ENCODE assay signal across 1 cellular context in genomic region chr15:72784233-72784876, GRCh38.
TF ChIP-seq lines count a peak whose summit lies in the region.

No MANE protein-coding gene starts in this region.

TF ChIP-seq in H1, 55 proteins besides CTCF, POLR2A, EP300 and RAD21 (continued from another document):
- no peak for TF ChIP-seq CHD7 (IDR thresholded peaks at IDR 0.05; ENCODE audit: insufficient replicate concordance, low read length)
- TF ChIP-seq EZH2 (IDR thresholded peaks at IDR 0.05; ENCODE audit: low read depth, low read length, severe bottlenecking) = peak; percentile 27
